ENCODE assay signal across 1 cellular context in genomic region chr9:21119093-21119770, GRCh38.
TF ChIP-seq lines count a peak whose summit lies in the region.

No MANE protein-coding gene starts in this region.

TF ChIP-seq in H1, 55 proteins besides CTCF, POLR2A, EP300 and RAD21:
- TF ChIP-seq TCF12 (IDR thresholded peaks at IDR 0.05; ENCODE audit: low read depth, low read length) (no peak), TEAD4 (IDR thresholded peaks at IDR 0.05; ENCODE audit: low read depth, low read length) (no peak), SP4 (IDR thresholded peaks at IDR 0.05; ENCODE audit: low read length) (no peak), CREB1 (IDR thresholded peaks at IDR 0.05) (no peak), MAFK (IDR thresholded peaks at IDR 0.05; ENCODE audit: low read depth, low read length) (no peak), NANOG (IDR thresholded peaks at IDR 0.05; ENCODE audit: insufficient read depth, low read depth, low read length, poor library complexity, severe bottlenecking) (no peak), CBX5 (IDR thresholded peaks at IDR 0.05; ENCODE audit: low read depth, low read length) (no peak), ASH2L (IDR thresholded peaks at IDR 0.05; ENCODE audit: low read length) (no peak), TAF7 (optimal IDR thresholded peaks at IDR 0.05; ENCODE audit: borderline replicate concordance, low read depth, low read length) (no peak), KDM5A (IDR thresholded peaks at IDR 0.05; ENCODE audit: low read length) (no peak), POLR2AphosphoS5 (IDR thresholded peaks at IDR 0.05; ENCODE audit: low read depth, low read length) (no peak), GABPA (IDR thresholded peaks at IDR 0.05; ENCODE audit: borderline replicate concordance, insufficient read depth, low read length) (no peak)
